In genomic region chr16:30052671-30053372, GRCh38 we compare ENCODE assay signal across 1 cellular context.
TF ChIP-seq lines count a peak whose summit lies in the region.

No MANE protein-coding gene starts in this region.

TF ChIP-seq in HepG2, 621 proteins besides CTCF, POLR2A, EP300 and RAD21 (continues in another document):
- peak; percentile 92 for TF ChIP-seq KLF15 (CRISPR knock-in tag; IDR thresholded peaks at IDR 0.05; ENCODE audit: borderline replicate concordance)
- no peak for TF ChIP-seq SRSF9 (IDR thresholded peaks at IDR 0.05; ENCODE audit: borderline replicate concordance, insufficient read depth, low read depth, low read length, poor library complexity, severe bottlenecking)
- TF ChIP-seq MLXIP (CRISPR knock-in tag; IDR thresholded peaks at IDR 0.05; ENCODE audit: borderline replicate concordance), result 0 out of 2 replicates have a peak, but pooled peaks have one; percentile 63
- peak; percentile 96 for TF ChIP-seq SP4 (CRISPR knock-in tag; IDR thresholded peaks at IDR 0.05)
- peak; percentile 86 for TF ChIP-seq ETV6 (CRISPR knock-in tag; conservative IDR thresholded peaks at IDR 0.05)
- TF ChIP-seq ZNF619 (CRISPR knock-in tag; IDR thresholded peaks at IDR 0.05), result peak; percentile 78; the same call in 1 of the 2 replicates
- no peak for TF ChIP-seq THAP7 (CRISPR knock-in tag; IDR thresholded peaks at IDR 0.05)
- no peak for TF ChIP-seq NPAS2 (CRISPR knock-in tag; IDR thresholded peaks at IDR 0.05; ENCODE audit: borderline replicate concordance)
- TF ChIP-seq ZNF580 (CRISPR knock-in tag; IDR thresholded peaks at IDR 0.05; ENCODE audit: borderline replicate concordance, low read depth), result peak; percentile 96
- peak; percentile 92 for TF ChIP-seq LBX2 (CRISPR knock-in tag; IDR thresholded peaks at IDR 0.05; ENCODE audit: borderline replicate concordance)
- peak; percentile 66; the same call in 1 of the 2 replicates for TF ChIP-seq RNF219 (CRISPR knock-in tag; IDR thresholded peaks at IDR 0.05)
- TF ChIP-seq THAP9 (CRISPR knock-in tag; IDR thresholded peaks at IDR 0.05; ENCODE audit: borderline replicate concordance), result peak; percentile 92
- TF ChIP-seq ARHGAP35 (CRISPR knock-in tag; IDR thresholded peaks at IDR 0.05; ENCODE audit: borderline replicate concordance), result peak; percentile 96
- no peak for TF ChIP-seq SMARCE1 (IDR thresholded peaks at IDR 0.05; ENCODE audit: borderline replicate concordance)
- peak; percentile 100 for TF ChIP-seq TFDP1 (CRISPR knock-in tag; IDR thresholded peaks at IDR 0.05; ENCODE audit: borderline replicate concordance)
- TF ChIP-seq CC2D1A (CRISPR knock-in tag; IDR thresholded peaks at IDR 0.05), result peak; percentile 75; the same call in 1 of the 2 replicates
- no peak for TF ChIP-seq FUBP1 (CRISPR knock-in tag; IDR thresholded peaks at IDR 0.05; ENCODE audit: borderline replicate concordance)
- TF ChIP-seq ELK4 (CRISPR knock-in tag; IDR thresholded peaks at IDR 0.05; ENCODE audit: borderline replicate concordance), result no peak
- peak; percentile 87 for TF ChIP-seq ZSCAN25 (CRISPR knock-in tag; IDR thresholded peaks at IDR 0.05)
- peak; percentile 91; the same call in 1 of the 2 replicates for TF ChIP-seq ZBTB39 (CRISPR knock-in tag; IDR thresholded peaks at IDR 0.05)
- peak; percentile 83 for TF ChIP-seq GMEB1 (CRISPR knock-in tag; IDR thresholded peaks at IDR 0.05; ENCODE audit: borderline replicate concordance)
- TF ChIP-seq ZNF704 (CRISPR knock-in tag; IDR thresholded peaks at IDR 0.05; ENCODE audit: borderline replicate concordance), result peak; percentile 76
- TF ChIP-seq ZNF780A (CRISPR knock-in tag; IDR thresholded peaks at IDR 0.05), result peak; percentile 86; the same call in 1 of the 2 replicates
- TF ChIP-seq SMAD3 (CRISPR knock-in tag; IDR thresholded peaks at IDR 0.05), result peak; percentile 87; the same call in 1 of the 2 replicates
- TF ChIP-seq HCFC1 (IDR thresholded peaks at IDR 0.05; ENCODE audit: low read depth, low read length), result peak; percentile 64
- peak; percentile 86; the same call in 1 of the 2 replicates for TF ChIP-seq AKAP8 (CRISPR knock-in tag; IDR thresholded peaks at IDR 0.05)
- TF ChIP-seq MEIS2 (CRISPR knock-in tag; IDR thresholded peaks at IDR 0.05), result peak; percentile 97
- peak; percentile 44 for TF ChIP-seq TAF15 (IDR thresholded peaks at IDR 0.05; ENCODE audit: low read depth, low read length, poor library complexity, severe bottlenecking)
- TF ChIP-seq HIVEP1 (CRISPR knock-in tag; IDR thresholded peaks at IDR 0.05), result peak; percentile 65; the same call in 1 of the 2 replicates
- peak; percentile 65; the same call in 1 of the 2 replicates for TF ChIP-seq ZNF441 (CRISPR knock-in tag; IDR thresholded peaks at IDR 0.05; ENCODE audit: borderline replicate concordance)
- no peak for TF ChIP-seq TCF12 (IDR thresholded peaks at IDR 0.05)
- no peak; the same call in 1 of the 2 replicates for TF ChIP-seq TCF12 (CRISPR knock-in tag; IDR thresholded peaks at IDR 0.05)
- TF ChIP-seq NRL (CRISPR knock-in tag; IDR thresholded peaks at IDR 0.05; ENCODE audit: borderline replicate concordance), result peak; percentile 94
- peak; percentile 88 for TF ChIP-seq ZNF232 (CRISPR knock-in tag; IDR thresholded peaks at IDR 0.05; ENCODE audit: borderline replicate concordance)
- TF ChIP-seq ZNF577 (CRISPR knock-in tag; IDR thresholded peaks at IDR 0.05; ENCODE audit: borderline replicate concordance, low read depth), result no peak
- TF ChIP-seq ZNF749 (CRISPR knock-in tag; IDR thresholded peaks at IDR 0.05; ENCODE audit: borderline replicate concordance), result peak; percentile 94; the same call in 1 of the 2 replicates
- peak; percentile 87; the same call in 1 of the 2 replicates for TF ChIP-seq ZNF839 (CRISPR knock-in tag; IDR thresholded peaks at IDR 0.05; ENCODE audit: borderline replicate concordance)
- TF ChIP-seq ZSCAN22 (CRISPR knock-in tag; IDR thresholded peaks at IDR 0.05), result 0 out of 2 replicates have a peak, but pooled peaks have one; percentile 72
- peak; percentile 97 for TF ChIP-seq CBX5 (CRISPR knock-in tag; IDR thresholded peaks at IDR 0.05; ENCODE audit: borderline replicate concordance)
- peak; percentile 69 for TF ChIP-seq YY1 (IDR thresholded peaks at IDR 0.05; ENCODE audit: insufficient read depth, insufficient replicate concordance, low read depth, low read length)
